Comparison of ENCODE assay signal across 1 cellular context in genomic region chr11:115959098-115959497, GRCh38.
A peak's percentile ranks its signal among the peaks of the same experiment; 100 is the strongest.
TF ChIP-seq lines count a peak whose summit lies in the region.

No MANE protein-coding gene starts in this region.

TF ChIP-seq in HepG2, 621 proteins besides CTCF, POLR2A, EP300 and RAD21 (continued from another document and continues in another):
- TF ChIP-seq ZUFSP (CRISPR knock-in tag; IDR thresholded peaks at IDR 0.05; ENCODE audit: borderline replicate concordance), result no peak
- no peak for TF ChIP-seq MEIS2 (CRISPR knock-in tag; IDR thresholded peaks at IDR 0.05)
- TF ChIP-seq SOX13 (IDR thresholded peaks at IDR 0.05), result 0 out of 2 replicates have a peak, but pooled peaks have one; percentile 69
- peak in 1 of 2 experiments; percentile 88; a peak in 2 of 4 replicates for TF ChIP-seq SOX13 (CRISPR knock-in tag; conservative IDR thresholded peaks at IDR 0.05 in 1 of 2, IDR thresholded peaks at IDR 0.05 in 1 of 2)
- TF ChIP-seq ZBTB38 (CRISPR knock-in tag; IDR thresholded peaks at IDR 0.05), result no peak
- no peak for TF ChIP-seq ZNF451 (CRISPR knock-in tag; IDR thresholded peaks at IDR 0.05)
- no peak for TF ChIP-seq MTA3 (CRISPR knock-in tag; IDR thresholded peaks at IDR 0.05)
- TF ChIP-seq ZNF333 (CRISPR knock-in tag; IDR thresholded peaks at IDR 0.05; ENCODE audit: borderline replicate concordance), result no peak
- peak; percentile 28; the same call in 1 of the 2 replicates for TF ChIP-seq TFAP4 (IDR thresholded peaks at IDR 0.05; ENCODE audit: borderline replicate concordance, low read depth)
- TF ChIP-seq ZNF841 (CRISPR knock-in tag; IDR thresholded peaks at IDR 0.05; ENCODE audit: borderline replicate concordance), result no peak
- TF ChIP-seq ZNF263 (CRISPR knock-in tag; IDR thresholded peaks at IDR 0.05), result no peak
- no peak for TF ChIP-seq BCL3 (CRISPR knock-in tag; IDR thresholded peaks at IDR 0.05)
- TF ChIP-seq ZNF362 (CRISPR knock-in tag; IDR thresholded peaks at IDR 0.05; ENCODE audit: borderline replicate concordance), result 0 out of 2 replicates have a peak, but pooled peaks have one; percentile 14
- TF ChIP-seq ZNF576 (CRISPR knock-in tag; IDR thresholded peaks at IDR 0.05), result no peak
- no peak for TF ChIP-seq ISL2 (CRISPR knock-in tag; IDR thresholded peaks at IDR 0.05)
- no peak for TF ChIP-seq SIN3B (IDR thresholded peaks at IDR 0.05; ENCODE audit: low read length)
- peak; percentile 77 for TF ChIP-seq SOX5 (CRISPR knock-in tag; IDR thresholded peaks at IDR 0.05; ENCODE audit: borderline replicate concordance)
- TF ChIP-seq ZNF589 (CRISPR knock-in tag; conservative IDR thresholded peaks at IDR 0.05), result no peak
- TF ChIP-seq PRMT3 (CRISPR knock-in tag; IDR thresholded peaks at IDR 0.05; ENCODE audit: borderline replicate concordance, low read depth), result no peak
- TF ChIP-seq ZNF367 (CRISPR knock-in tag; IDR thresholded peaks at IDR 0.05; ENCODE audit: borderline replicate concordance), result no peak
- TF ChIP-seq SNRNP70 (IDR thresholded peaks at IDR 0.05; ENCODE audit: low read depth, low read length), result no peak
- no peak for TF ChIP-seq ZNF629 (CRISPR knock-in tag; conservative IDR thresholded peaks at IDR 0.05)
- no peak for TF ChIP-seq DNMT3B (CRISPR knock-in tag; conservative IDR thresholded peaks at IDR 0.05)
- TF ChIP-seq TBL1XR1 (IDR thresholded peaks at IDR 0.05; ENCODE audit: borderline replicate concordance, low read length, partially characterized antibody), result no peak
- no peak for TF ChIP-seq ZNF704 (CRISPR knock-in tag; IDR thresholded peaks at IDR 0.05; ENCODE audit: borderline replicate concordance)
- TF ChIP-seq ZNF644 (CRISPR knock-in tag; IDR thresholded peaks at IDR 0.05; ENCODE audit: low read depth), result no peak
- TF ChIP-seq SAP130 (CRISPR knock-in tag; IDR thresholded peaks at IDR 0.05; ENCODE audit: low read depth), result no peak
- TF ChIP-seq GPN1 (CRISPR knock-in tag; IDR thresholded peaks at IDR 0.05; ENCODE audit: borderline replicate concordance), result no peak
- TF ChIP-seq TBX3 (IDR thresholded peaks at IDR 0.05; ENCODE audit: borderline replicate concordance), result no peak
- TF ChIP-seq MAX (IDR thresholded peaks at IDR 0.05), result peak; percentile 58
- TF ChIP-seq TRIM24 (CRISPR knock-in tag; IDR thresholded peaks at IDR 0.05), result no peak
- no peak for TF ChIP-seq KDM5A (IDR thresholded peaks at IDR 0.05; ENCODE audit: borderline replicate concordance, low read length)
- 0 out of 2 replicates have a peak, but pooled peaks have one; percentile 18 for TF ChIP-seq GATAD2A (CRISPR knock-in tag; IDR thresholded peaks at IDR 0.05)
- no peak for TF ChIP-seq ZNF414 (CRISPR knock-in tag; IDR thresholded peaks at IDR 0.05)
- no peak for TF ChIP-seq CSRNP1 (CRISPR knock-in tag; IDR thresholded peaks at IDR 0.05)
- TF ChIP-seq MIXL1 (CRISPR knock-in tag; IDR thresholded peaks at IDR 0.05), result no peak
- no peak for TF ChIP-seq CEBPZ (IDR thresholded peaks at IDR 0.05; ENCODE audit: low read length)
- TF ChIP-seq MTERF4 (CRISPR knock-in tag; IDR thresholded peaks at IDR 0.05), result no peak
- no peak for TF ChIP-seq ELF4 (CRISPR knock-in tag; IDR thresholded peaks at IDR 0.05; ENCODE audit: borderline replicate concordance)
- no peak for TF ChIP-seq ZNF138 (CRISPR knock-in tag; IDR thresholded peaks at IDR 0.05; ENCODE audit: low read depth)
- no peak for TF ChIP-seq NFE2 (CRISPR knock-in tag; IDR thresholded peaks at IDR 0.05)
- no peak for TF ChIP-seq ZNF232 (CRISPR knock-in tag; IDR thresholded peaks at IDR 0.05; ENCODE audit: borderline replicate concordance)
- peak; percentile 51 for TF ChIP-seq ZMYM3 (CRISPR knock-in tag; IDR thresholded peaks at IDR 0.05)
- no peak for TF ChIP-seq MAFG (CRISPR knock-in tag; IDR thresholded peaks at IDR 0.05)
- no peak for TF ChIP-seq ZNF34 (CRISPR knock-in tag; IDR thresholded peaks at IDR 0.05; ENCODE audit: borderline replicate concordance)
- no peak for TF ChIP-seq PAXIP1 (CRISPR knock-in tag; conservative IDR thresholded peaks at IDR 0.05)
- TF ChIP-seq ZNF768 (CRISPR knock-in tag; IDR thresholded peaks at IDR 0.05), result peak; percentile 95
